ENCODE assay signal across 1 cellular context in the genomic region with DNA sequence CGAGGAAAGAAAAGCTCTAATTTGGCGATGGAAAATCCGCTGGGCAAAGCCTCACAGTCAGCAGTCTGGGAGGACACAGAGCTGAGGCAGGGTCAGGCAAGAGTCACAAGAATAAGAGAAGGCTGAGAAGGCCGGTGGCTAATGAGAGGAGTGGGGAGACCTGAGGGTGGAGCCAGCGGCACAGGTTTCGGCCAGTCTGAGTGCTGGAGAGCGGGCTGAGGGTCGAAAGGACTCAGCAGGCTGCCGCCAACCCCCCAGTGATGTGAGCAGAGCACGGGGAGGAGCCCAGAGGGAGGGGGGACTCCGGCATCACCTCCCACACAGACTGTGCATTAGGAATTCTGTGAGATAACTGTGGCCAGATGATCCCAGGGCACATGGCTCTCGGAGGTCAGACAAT.
TF ChIP-seq lines count a peak whose summit lies in the region.

No MANE protein-coding gene starts in this region.

TF ChIP-seq in neural cell, 6 proteins besides CTCF, POLR2A, EP300 and RAD21 (continued from another document):
- peak; percentile 54 for TF ChIP-seq SMC3 (conservative IDR thresholded peaks at IDR 0.05; ENCODE audit: poor library complexity)
TF ChIP-seq in neural cell: peak in this region for 1.
